22 cellular contexts compared by ENCODE assay signal in genomic region chr20:25088267-25088666, GRCh38. TPM values are rescaled to one million over a fixed set of nuclear protein-coding genes. Genes with fewer than 3 reads are reported as not detected.
"Had no signal": no experiment of that assay in that cellular context is flagged by ENCODE, and none has a peak within 500 bp of the region (broad histone marks: within the 10 kb centered on the region; RNA-seq: fewer than 3 reads in every experiment).

No MANE protein-coding gene starts in this region.

- H3K4me3 ChIP-seq: SJCRH30 had no signal

- H3K4me1 ChIP-seq: SJCRH30 had no signal

- DNase-seq: Karpas-422; KBM-7; NCI-H1436; NCI-H187; NCI-H2029; NCI-H2081 treated with DMSO at 0.1 percent for 48 hours; NCI-H2171; NCI-H226; NCI-H446; NCI-H510A; NCI-H524 treated with DMSO at 0.1 percent for 48 hours; NCI-H774; NK-92 treated with Interleukin-12 subunit alpha and Interleukin-12 subunit beta, amount 100 ng/mL, for 24 hours; PC-3; SHP77 treated with DMSO at 0.1 percent for 48 hours; SJCRH30; T-helper 1 cell had no signal

- H3K27ac ChIP-seq: HL-60, SJCRH30 had no signal

- H3K36me3 ChIP-seq: SJCRH30 had no signal

- ATAC-seq: Panc1, PC-3, Right ventricle myocardium inferior, SK-N-SH treated with all-trans-retinoic acid at 6 μM for 48 hours had no signal

- H3K9me3 ChIP-seq: SJCRH30 had no signal

- H3K27me3 ChIP-seq: SJCRH30 had no signal

RNA-seq across cellular contexts. Expression of gene VSX1, which starts 6.3 kb away (rescaled TPM):
- total RNA-seq: OCI-LY7, PC-3 had no signal
